ENCODE assay signal across 1 cellular context in the genomic region with DNA sequence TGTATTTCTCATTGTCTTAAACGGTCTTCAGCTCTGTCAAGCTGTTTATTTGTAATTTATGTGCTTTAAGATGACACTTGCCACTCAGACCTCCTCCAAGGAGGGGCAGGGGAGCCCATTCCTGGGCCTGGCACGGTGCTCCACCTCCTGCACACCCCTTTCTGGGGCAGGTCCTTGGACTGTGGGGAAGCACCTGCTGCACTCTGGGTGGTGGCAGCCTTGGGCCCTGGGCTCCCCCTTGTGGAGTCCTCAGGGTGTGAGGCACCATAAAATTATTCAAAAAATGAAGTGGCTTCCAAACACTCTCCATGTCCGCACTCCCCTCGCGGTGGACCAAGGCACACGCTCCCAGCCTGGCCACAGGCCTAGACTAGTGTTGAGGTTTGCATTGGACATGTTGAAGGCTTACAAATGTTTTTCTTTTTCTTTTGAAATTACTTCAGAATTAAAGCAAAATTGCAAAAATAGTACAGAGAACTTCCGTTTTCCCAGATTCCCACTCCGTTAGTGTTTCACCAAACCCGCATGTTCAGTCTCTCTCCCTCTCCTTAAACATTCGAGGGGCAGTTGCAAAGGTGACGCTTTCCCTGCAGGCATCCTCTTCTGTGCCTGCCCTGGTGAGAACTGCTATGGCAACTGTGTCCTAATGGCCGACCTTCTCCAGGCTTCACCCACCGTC.
TF ChIP-seq lines count a peak whose summit lies in the region.

No MANE protein-coding gene starts in this region.

TF ChIP-seq in K562, 482 proteins besides CTCF, POLR2A, EP300 and RAD21 (continued from another document):
- TF ChIP-seq PBX2 (CRISPR knock-in tag; IDR thresholded peaks at IDR 0.05; ENCODE audit: low read depth) (no peak), PBX2 (tag; conservative IDR thresholded peaks at IDR 0.05; ENCODE audit: low read depth) (no peak), HCFC1 (IDR thresholded peaks at IDR 0.05; ENCODE audit: low read depth, low read length) (peak; percentile 49), CXXC5 (CRISPR knock-in tag; IDR thresholded peaks at IDR 0.05) (0 out of 2 replicates have a peak, but pooled peaks have one; percentile 10), VEZF1 (CRISPR knock-in tag; IDR thresholded peaks at IDR 0.05) (peak; percentile 16; the same call in 1 of the 2 replicates), ZNF408 (CRISPR knock-in tag; IDR thresholded peaks at IDR 0.05; ENCODE audit: low read depth) (no peak)
- TF ChIP-seq, protein P1, sequence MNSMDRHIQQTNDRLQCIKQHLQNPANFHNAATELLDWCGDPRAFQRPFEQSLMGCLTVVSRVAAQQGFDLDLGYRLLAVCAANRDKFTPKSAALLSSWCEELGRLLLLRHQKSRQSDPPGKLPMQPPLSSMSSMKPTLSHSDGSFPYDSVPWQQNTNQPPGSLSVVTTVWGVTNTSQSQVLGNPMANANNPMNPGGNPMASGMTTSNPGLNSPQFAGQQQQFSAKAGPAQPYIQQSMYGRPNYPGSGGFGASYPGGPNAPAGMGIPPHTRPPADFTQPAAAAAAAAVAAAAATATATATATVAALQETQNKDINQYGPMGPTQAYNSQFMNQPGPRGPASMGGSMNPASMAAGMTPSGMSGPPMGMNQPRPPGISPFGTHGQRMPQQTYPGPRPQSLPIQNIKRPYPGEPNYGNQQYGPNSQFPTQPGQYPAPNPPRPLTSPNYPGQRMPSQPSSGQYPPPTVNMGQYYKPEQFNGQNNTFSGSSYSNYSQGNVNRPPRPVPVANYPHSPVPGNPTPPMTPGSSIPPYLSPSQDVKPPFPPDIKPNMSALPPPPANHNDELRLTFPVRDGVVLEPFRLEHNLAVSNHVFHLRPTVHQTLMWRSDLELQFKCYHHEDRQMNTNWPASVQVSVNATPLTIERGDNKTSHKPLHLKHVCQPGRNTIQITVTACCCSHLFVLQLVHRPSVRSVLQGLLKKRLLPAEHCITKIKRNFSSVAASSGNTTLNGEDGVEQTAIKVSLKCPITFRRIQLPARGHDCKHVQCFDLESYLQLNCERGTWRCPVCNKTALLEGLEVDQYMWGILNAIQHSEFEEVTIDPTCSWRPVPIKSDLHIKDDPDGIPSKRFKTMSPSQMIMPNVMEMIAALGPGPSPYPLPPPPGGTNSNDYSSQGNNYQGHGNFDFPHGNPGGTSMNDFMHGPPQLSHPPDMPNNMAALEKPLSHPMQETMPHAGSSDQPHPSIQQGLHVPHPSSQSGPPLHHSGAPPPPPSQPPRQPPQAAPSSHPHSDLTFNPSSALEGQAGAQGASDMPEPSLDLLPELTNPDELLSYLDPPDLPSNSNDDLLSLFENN (IDR thresholded peaks at IDR 0.05; ENCODE audit: low read depth in 2 of 2, low read length in 2 of 2), result 0 out of 4 replicates have a peak, but pooled peaks of 1 of the 2 experiments have one; percentile 26
